Comparison of ENCODE assay signal across 20 cellular contexts in the genomic region with DNA sequence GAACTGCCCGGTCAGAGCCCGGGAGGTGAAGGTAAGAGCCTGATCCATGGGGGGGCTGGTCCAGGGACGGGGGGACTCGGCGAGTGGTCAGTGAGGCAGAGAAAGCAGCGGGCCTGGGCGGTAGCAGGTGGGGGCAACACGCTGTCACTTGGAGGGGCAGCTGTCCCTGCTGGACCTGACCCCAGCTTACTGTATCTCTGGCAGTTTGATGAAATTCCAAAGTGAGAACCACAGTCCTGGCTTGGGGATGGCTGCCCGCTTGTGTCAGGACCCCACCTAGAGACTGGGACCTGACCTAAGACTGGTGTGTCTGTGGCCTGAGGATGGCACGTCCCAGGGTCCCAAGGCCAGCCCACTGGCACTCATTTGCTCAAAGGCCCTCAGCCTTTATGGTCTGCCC.
"Had no signal": no experiment of that assay in that cellular context is flagged by ENCODE, and none has a peak within 500 bp of the region (broad histone marks: within the 10 kb centered on the region; RNA-seq: fewer than 3 reads in every experiment).

No MANE protein-coding gene starts in this region.

- H3K27ac ChIP-seq: colonic mucosa, epithelial cell of prostate, esophagus squamous epithelium, gastrocnemius medialis, heart right ventricle, left lung, lower lobe of right lung had no signal

- H3K27me3 ChIP-seq: colonic mucosa, esophagus squamous epithelium, gastrocnemius medialis, heart right ventricle, left lung had no signal

- H3K9me3 ChIP-seq: colonic mucosa, esophagus squamous epithelium, gastrocnemius medialis, heart right ventricle, left lung, lower lobe of right lung, mucosa of descending colon had no signal

- H3K4me1 ChIP-seq: colonic mucosa, esophagus squamous epithelium, gastrocnemius medialis, heart right ventricle, left lung, lower lobe of right lung had no signal

- ATAC-seq: effector memory CD8-positive, alpha-beta T cell; gastrocnemius medialis; left cardiac atrium; left lung; lower lobe of right lung; mucosa of descending colon had no signal

- DNase-seq: colonic mucosa; cortex of kidney; effector CD8-positive, alpha-beta T cell; effector memory CD8-positive, alpha-beta T cell; endodermal cell; erythroblast; esophagus squamous epithelium; foreskin fibroblast; foreskin melanocyte; gastrocnemius medialis; glutamatergic neuron; head of caudate nucleus; heart right ventricle; hippocampal formation; left cardiac atrium; left lung; lower lobe of right lung; mesenchymal stem cell; mucosa of descending colon had no signal

- H3K4me3 ChIP-seq: colonic mucosa, esophagus squamous epithelium, gastrocnemius medialis, heart right ventricle, left lung, lower lobe of right lung, mucosa of descending colon had no signal

- H3K36me3 ChIP-seq: colonic mucosa, esophagus squamous epithelium, gastrocnemius medialis, heart right ventricle, left lung, lower lobe of right lung had no signal
